Comparison of ENCODE assay signal across 2 cellular contexts in genomic region chr6:37004044-37004984, GRCh38.
A peak's percentile ranks its signal among the peaks of the same experiment; 100 is the strongest.
TF ChIP-seq lines count a peak whose summit lies in the region.

No MANE protein-coding gene starts in this region.

TF ChIP-seq in HEK293, 187 proteins besides CTCF, POLR2A, EP300 and RAD21 (continues in another document):
- TF ChIP-seq PRDM10 (tag by site-specific recombination; IDR thresholded peaks at IDR 0.05) (peak; percentile 17; the same call in 1 of the 2 replicates), ZFP69B (tag by site-specific recombination; IDR thresholded peaks at IDR 0.05) (no peak), ZNF335 (tag by site-specific recombination; conservative IDR thresholded peaks at IDR 0.05) (no peak), ZNF426 (tag by site-specific recombination; IDR thresholded peaks at IDR 0.05) (no peak), ZBTB44 (tag by site-specific recombination; IDR thresholded peaks at IDR 0.05) (no peak), BCL11B (tag by site-specific recombination; IDR thresholded peaks at IDR 0.05; ENCODE audit: low read depth) (no peak), ZNF221 (tag by site-specific recombination; IDR thresholded peaks at IDR 0.05; ENCODE audit: borderline replicate concordance) (no peak), ZIC2 (tag by site-specific recombination; IDR thresholded peaks at IDR 0.05) (peak; percentile 78), ZNF239 (tag by site-specific recombination; IDR thresholded peaks at IDR 0.05) (no peak), HIC1 (tag by site-specific recombination; IDR thresholded peaks at IDR 0.05) (no peak), REST (tag by site-specific recombination; IDR thresholded peaks at IDR 0.05) (no peak), TCF7L2 (IDR thresholded peaks at IDR 0.05; ENCODE audit: borderline replicate concordance, low read depth, low read length) (no peak), ZNF10 (tag by site-specific recombination; IDR thresholded peaks at IDR 0.05) (no peak)

TF ChIP-seq in GM12878, 131 proteins besides CTCF, POLR2A, EP300 and RAD21 (continues in another document):
- no peak for TF ChIP-seq CBX3 (IDR thresholded peaks at IDR 0.05; ENCODE audit: borderline replicate concordance, low read depth)
- no peak for TF ChIP-seq SREBF2 (IDR thresholded peaks at IDR 0.05; ENCODE audit: low read length)
- TF ChIP-seq CEBPZ (IDR thresholded peaks at IDR 0.05; ENCODE audit: low read depth, low read length), result no peak
- no peak for TF ChIP-seq ZBED1 (IDR thresholded peaks at IDR 0.05; ENCODE audit: borderline replicate concordance)
- TF ChIP-seq NFIC (IDR thresholded peaks at IDR 0.05; ENCODE audit: low read depth, low read length), result no peak
- TF ChIP-seq E2F4 (IDR thresholded peaks at IDR 0.05; ENCODE audit: low read depth, low read length), result no peak
- TF ChIP-seq BACH1 (IDR thresholded peaks at IDR 0.05; ENCODE audit: borderline replicate concordance), result no peak
- TF ChIP-seq SMARCA5 (IDR thresholded peaks at IDR 0.05), result peak; percentile 70
- no peak for TF ChIP-seq KLF5 (IDR thresholded peaks at IDR 0.05; ENCODE audit: partially characterized antibody)
- no peak for TF ChIP-seq LARP7 (IDR thresholded peaks at IDR 0.05)
- no peak for TF ChIP-seq RELA (IDR thresholded peaks at IDR 0.05; ENCODE audit: borderline replicate concordance, partially characterized antibody)
- TF ChIP-seq CHD4 (IDR thresholded peaks at IDR 0.05), result no peak
- TF ChIP-seq SUZ12 (IDR thresholded peaks at IDR 0.05; ENCODE audit: unreplicated experiment), result no peak
- peak; percentile 33; the same call in 1 of the 2 replicates for TF ChIP-seq BCL11A (IDR thresholded peaks at IDR 0.05; ENCODE audit: low read depth, low read length)
- no peak for TF ChIP-seq NR2C1 (IDR thresholded peaks at IDR 0.05)
- TF ChIP-seq FOXK2 (IDR thresholded peaks at IDR 0.05), result peak; percentile 28; the same call in 1 of the 2 replicates
- TF ChIP-seq HDAC2 (IDR thresholded peaks at IDR 0.05), result no peak
- peak; percentile 64 for TF ChIP-seq ATF7 (IDR thresholded peaks at IDR 0.05; ENCODE audit: low read depth)
- TF ChIP-seq BRCA1 (IDR thresholded peaks at IDR 0.05; ENCODE audit: low read depth, low read length), result no peak
- no peak for TF ChIP-seq PML (IDR thresholded peaks at IDR 0.05; ENCODE audit: low read length)
- peak; percentile 74; the same call in 1 of the 2 replicates for TF ChIP-seq PAX5 (IDR thresholded peaks at IDR 0.05; ENCODE audit: borderline replicate concordance, low read depth, low read length)
- peak; percentile 44 for TF ChIP-seq IKZF1 (conservative IDR thresholded peaks at IDR 0.05)
- no peak for TF ChIP-seq NFXL1 (IDR thresholded peaks at IDR 0.05; ENCODE audit: borderline replicate concordance)
- no peak for TF ChIP-seq ESRRA (IDR thresholded peaks at IDR 0.05; ENCODE audit: low read length)
- TF ChIP-seq CBFB (IDR thresholded peaks at IDR 0.05; ENCODE audit: low read depth), result no peak
- no peak for TF ChIP-seq ZSCAN29 (IDR thresholded peaks at IDR 0.05)
- TF ChIP-seq IRF5 (IDR thresholded peaks at IDR 0.05; ENCODE audit: borderline replicate concordance), result no peak
- 0 out of 2 replicates have a peak, but pooled peaks have one; percentile 25 for TF ChIP-seq ZNF687 (IDR thresholded peaks at IDR 0.05)
- TF ChIP-seq ZNF622 (IDR thresholded peaks at IDR 0.05), result no peak
- no peak for TF ChIP-seq ZZZ3 (IDR thresholded peaks at IDR 0.05; ENCODE audit: control insufficient read depth, insufficient read length, low read depth)
- no peak for TF ChIP-seq POLR2AphosphoS2 (IDR thresholded peaks at IDR 0.05; ENCODE audit: low read depth, low read length)
- no peak for TF ChIP-seq CEBPB (IDR thresholded peaks at IDR 0.05; ENCODE audit: borderline replicate concordance in 1 of 2, low read depth in 2 of 2, low read length in 2 of 2)
- TF ChIP-seq POU2F2 (IDR thresholded peaks at IDR 0.05; ENCODE audit: borderline replicate concordance, low read depth, low read length), result no peak
- 0 out of 2 replicates have a peak, but pooled peaks have one; percentile 20 for TF ChIP-seq SMC3 (IDR thresholded peaks at IDR 0.05; ENCODE audit: borderline replicate concordance, low read length)
- TF ChIP-seq MXI1 (IDR thresholded peaks at IDR 0.05; ENCODE audit: low read depth, low read length), result peak; percentile 15; the same call in 1 of the 2 replicates
- TF ChIP-seq ASH2L (IDR thresholded peaks at IDR 0.05; ENCODE audit: borderline replicate concordance, low read depth), result no peak
- no peak for TF ChIP-seq REST (IDR thresholded peaks at IDR 0.05; ENCODE audit: low read depth, low read length)
- TF ChIP-seq EZH2 (IDR thresholded peaks at IDR 0.05; ENCODE audit: borderline replicate concordance, control insufficient read depth, low read depth, low read length), result no peak
- TF ChIP-seq FOS (IDR thresholded peaks at IDR 0.05; ENCODE audit: borderline replicate concordance, extremely low read depth, insufficient read length), result no peak
- no peak for TF ChIP-seq PKNOX1 (IDR thresholded peaks at IDR 0.05)
- no peak for TF ChIP-seq WRNIP1 (IDR thresholded peaks at IDR 0.05; ENCODE audit: borderline replicate concordance, low read depth, low read length)
- TF ChIP-seq MAX (IDR thresholded peaks at IDR 0.05; ENCODE audit: low read depth, low read length), result no peak
- TF ChIP-seq CREM (IDR thresholded peaks at IDR 0.05; ENCODE audit: low read depth), result no peak; the same call in 1 of the 2 replicates
- TF ChIP-seq RUNX3 (IDR thresholded peaks at IDR 0.05; ENCODE audit: low read length), result 0 out of 2 replicates have a peak, but pooled peaks have one; percentile 10
- no peak for TF ChIP-seq SREBF1 (IDR thresholded peaks at IDR 0.05; ENCODE audit: low read length)
- TF ChIP-seq ETV6 (conservative IDR thresholded peaks at IDR 0.05 in 1 of 2, IDR thresholded peaks at IDR 0.05 in 1 of 2; ENCODE audit: borderline replicate concordance in 1 of 2, low read depth in 1 of 2), result no peak; a peak in 1 of 4 replicates
- TF ChIP-seq POLR2AphosphoS5 (IDR thresholded peaks at IDR 0.05; ENCODE audit: low read length), result no peak
- TF ChIP-seq TCF12 (IDR thresholded peaks at IDR 0.05; ENCODE audit: low read depth, low read length), result no peak
- TF ChIP-seq ELK1 (IDR thresholded peaks at IDR 0.05; ENCODE audit: low read depth, low read length), result no peak
